ENCODE assay signal across 14 cellular contexts in genomic region chr3:41508063-41508696, GRCh38.
DNase-seq lines count a peak whose midpoint lies in the region; ATAC-seq and TF ChIP-seq lines count a peak whose summit lies in the region.
"Had no signal": no experiment of that assay in that cellular context is flagged by ENCODE, and none has a peak within 500 bp of the region (broad histone marks: within the 10 kb centered on the region; RNA-seq: fewer than 3 reads in every experiment).

No MANE protein-coding gene starts in this region.

- H3K4me3 ChIP-seq in OCI-LY1 (ENCODE audit: low read depth, low read length, poor library complexity, severe bottlenecking) (no peak overlapping the region), epithelial cell of proximal tubule (ENCODE audit: low read depth, low read length) (no peak overlapping the region), skeletal muscle satellite cell (ENCODE audit: low read length) (no peak overlapping the region)
- H3K4me3 ChIP-seq: esophagus muscularis mucosa, PC-9 had no signal

- no peaks in the 10 kb centered on the region for H3K27me3 ChIP-seq in OCI-LY1 (ENCODE audit: insufficient read depth, low read length)
- no peaks in the 10 kb centered on the region for H3K27me3 ChIP-seq in skeletal muscle satellite cell (ENCODE audit: control insufficient read depth, insufficient read depth, low read length)
- H3K27me3 ChIP-seq: esophagus muscularis mucosa had no signal

- H3K79me2 ChIP-seq in OCI-LY1 (ENCODE audit: insufficient read depth, low read length): no peaks in the 10 kb centered on the region

- H3K27ac ChIP-seq in OCI-LY1 (ENCODE audit: low read depth, low read length, poor library complexity, severe bottlenecking): no peak overlapping the region
- H3K27ac ChIP-seq: esophagus muscularis mucosa, PC-9 had no signal

- H3K4me2 ChIP-seq in OCI-LY1 (ENCODE audit: low read length) (no peak overlapping the region), skeletal muscle satellite cell (ENCODE audit: low read length) (no peak overlapping the region)
- H3K4me2 ChIP-seq: PC-9 had no signal

- no peaks in the 10 kb centered on the region for H4K20me1 ChIP-seq in OCI-LY1 (ENCODE audit: insufficient read depth, low read length)

- H3K9ac ChIP-seq in OCI-LY1 (ENCODE audit: low read length) (no peak overlapping the region), skeletal muscle satellite cell (ENCODE audit: low read depth, low read length) (peak overlapping the region; percentile 27)

- H2AFZ ChIP-seq in OCI-LY1 (ENCODE audit: low read length): no peak overlapping the region
- H2AFZ ChIP-seq: PC-9 had no signal

- peak; percentile 16; the same call in 1 of the 2 replicates for TF ChIP-seq CTCF in OCI-LY1 (IDR thresholded peaks at IDR 0.05; ENCODE audit: low read length)
- peak; percentile 17 for TF ChIP-seq CTCF in epithelial cell of proximal tubule (conservative IDR thresholded peaks at IDR 0.05; ENCODE audit: low read depth, low read length)

- H3K4me1 ChIP-seq in OCI-LY1 (ENCODE audit: insufficient read depth, low read length, severe bottlenecking) (no peaks in the 10 kb centered on the region), skeletal muscle satellite cell (ENCODE audit: control insufficient read depth, insufficient read depth, low read length) (peaks cover 12% of the 10 kb centered on the region)
- H3K4me1 ChIP-seq: esophagus muscularis mucosa had no signal

- no peaks in the 10 kb centered on the region for H3F3A ChIP-seq in OCI-LY1 (ENCODE audit: insufficient read depth, low read length)

- DNase-seq in NCI-H2171 treated with DMSO at 0.1 percent for 48 hours (lab: John Stamatoyannopoulos, UW) (peak; percentile 52), NCI-H2171 (lab: John Stamatoyannopoulos, UW) (no peak), epithelial cell of proximal tubule (ENCODE audit: low read depth) (no peak), kidney glomerular epithelial cell (lab: John Stamatoyannopoulos, UW) (no peak)
- DNase-seq: activated CD4-positive, CD25-positive, alpha-beta regulatory T cell treated with anti-CD3 and anti-CD28 coated beads, Interleukin-2, amount 50 U/mL, for 72 hours; hypothalamus; NCI-H2227 treated with DMSO at 0.1 percent for 48 hours had no signal

- H3K9me2 ChIP-seq in OCI-LY1 (ENCODE audit: low read depth, low read length): no peaks in the 10 kb centered on the region

- H3K9me3 ChIP-seq in OCI-LY1 (ENCODE audit: low read length) (no peaks in the 10 kb centered on the region), skeletal muscle satellite cell (replicated peaks; ENCODE audit: low read length) (no peaks in the 10 kb centered on the region)

- ATAC-seq in HG03571 (IDR thresholded peaks at IDR 0.05; ENCODE audit: unreplicated experiment) (no peak), GM21526 (IDR thresholded peaks at IDR 0.05; ENCODE audit: low FRiP score, unreplicated experiment) (no peak)
- ATAC-seq: activated naive CD4-positive, alpha-beta T cell treated with anti-CD3 and anti-CD28 coated beads, Interleukin-2, amount 50 U/mL, for 72 hours had no signal

- H3K36me3 ChIP-seq in OCI-LY1 (ENCODE audit: insufficient read depth, low read length) (no peaks in the 10 kb centered on the region), skeletal muscle satellite cell (ENCODE audit: insufficient read depth, low read length) (no peaks in the 10 kb centered on the region)
- H3K36me3 ChIP-seq: esophagus muscularis mucosa had no signal
